Comparison of ENCODE assay signal across 1 cellular context in genomic region chr3:14780927-14781507, GRCh38.
TF ChIP-seq lines count a peak whose summit lies in the region.

No MANE protein-coding gene starts in this region.

TF ChIP-seq in HepG2, 621 proteins besides CTCF, POLR2A, EP300 and RAD21 (continued from another document and continues in another):
- TF ChIP-seq AHDC1 (CRISPR knock-in tag; IDR thresholded peaks at IDR 0.05; ENCODE audit: borderline replicate concordance) (no peak), THAP11 (CRISPR knock-in tag; IDR thresholded peaks at IDR 0.05) (no peak), ZNF574 (CRISPR knock-in tag; IDR thresholded peaks at IDR 0.05) (peak; percentile 42; the same call in 1 of the 2 replicates), ZNF318 (CRISPR knock-in tag; IDR thresholded peaks at IDR 0.05) (no peak), ZNF83 (CRISPR knock-in tag; IDR thresholded peaks at IDR 0.05; ENCODE audit: borderline replicate concordance) (no peak), KDM2A (CRISPR knock-in tag; IDR thresholded peaks at IDR 0.05; ENCODE audit: borderline replicate concordance, low read depth) (peak; percentile 58; the same call in 1 of the 2 replicates), IKZF4 (CRISPR knock-in tag; IDR thresholded peaks at IDR 0.05; ENCODE audit: borderline replicate concordance, low read depth, not compliant biosample characterization) (no peak), SNAPC4 (CRISPR knock-in tag; IDR thresholded peaks at IDR 0.05) (no peak), TEAD3 (CRISPR knock-in tag; optimal IDR thresholded peaks at IDR 0.05; ENCODE audit: borderline replicate concordance) (peak; percentile 61), MAZ (IDR thresholded peaks at IDR 0.05; ENCODE audit: borderline replicate concordance, low read depth, low read length) (no peak), MAZ (CRISPR knock-in tag; IDR thresholded peaks at IDR 0.05; ENCODE audit: low read depth) (no peak), ZFP36 (IDR thresholded peaks at IDR 0.05; ENCODE audit: borderline replicate concordance, low read depth, low read length, partially characterized antibody) (peak; percentile 28), MIER2 (CRISPR knock-in tag; IDR thresholded peaks at IDR 0.05) (0 out of 2 replicates have a peak, but pooled peaks have one; percentile 26), ZNF34 (CRISPR knock-in tag; IDR thresholded peaks at IDR 0.05; ENCODE audit: borderline replicate concordance) (no peak), ZNF501 (CRISPR knock-in tag; IDR thresholded peaks at IDR 0.05) (peak; percentile 59), HOXA3 (CRISPR knock-in tag; IDR thresholded peaks at IDR 0.05) (no peak), ZFY (CRISPR knock-in tag; IDR thresholded peaks at IDR 0.05) (no peak; the same call in 1 of the 2 replicates), ATF2 (CRISPR knock-in tag; IDR thresholded peaks at IDR 0.05) (no peak), SKI (IDR thresholded peaks at IDR 0.05; ENCODE audit: partially characterized antibody) (no peak), TIGD3 (CRISPR knock-in tag; IDR thresholded peaks at IDR 0.05; ENCODE audit: borderline replicate concordance) (no peak), CCDC6 (CRISPR knock-in tag; IDR thresholded peaks at IDR 0.05) (peak; percentile 21; the same call in 1 of the 2 replicates), ZBTB2 (CRISPR knock-in tag; IDR thresholded peaks at IDR 0.05; ENCODE audit: low read depth) (no peak), HNF4A (CRISPR knock-in tag; IDR thresholded peaks at IDR 0.05) (peak; percentile 43), RORA (CRISPR knock-in tag; IDR thresholded peaks at IDR 0.05) (no peak), STAG1 (CRISPR knock-in tag; IDR thresholded peaks at IDR 0.05) (peak; percentile 91)
